9 cellular contexts compared by ENCODE assay signal in the genomic region with DNA sequence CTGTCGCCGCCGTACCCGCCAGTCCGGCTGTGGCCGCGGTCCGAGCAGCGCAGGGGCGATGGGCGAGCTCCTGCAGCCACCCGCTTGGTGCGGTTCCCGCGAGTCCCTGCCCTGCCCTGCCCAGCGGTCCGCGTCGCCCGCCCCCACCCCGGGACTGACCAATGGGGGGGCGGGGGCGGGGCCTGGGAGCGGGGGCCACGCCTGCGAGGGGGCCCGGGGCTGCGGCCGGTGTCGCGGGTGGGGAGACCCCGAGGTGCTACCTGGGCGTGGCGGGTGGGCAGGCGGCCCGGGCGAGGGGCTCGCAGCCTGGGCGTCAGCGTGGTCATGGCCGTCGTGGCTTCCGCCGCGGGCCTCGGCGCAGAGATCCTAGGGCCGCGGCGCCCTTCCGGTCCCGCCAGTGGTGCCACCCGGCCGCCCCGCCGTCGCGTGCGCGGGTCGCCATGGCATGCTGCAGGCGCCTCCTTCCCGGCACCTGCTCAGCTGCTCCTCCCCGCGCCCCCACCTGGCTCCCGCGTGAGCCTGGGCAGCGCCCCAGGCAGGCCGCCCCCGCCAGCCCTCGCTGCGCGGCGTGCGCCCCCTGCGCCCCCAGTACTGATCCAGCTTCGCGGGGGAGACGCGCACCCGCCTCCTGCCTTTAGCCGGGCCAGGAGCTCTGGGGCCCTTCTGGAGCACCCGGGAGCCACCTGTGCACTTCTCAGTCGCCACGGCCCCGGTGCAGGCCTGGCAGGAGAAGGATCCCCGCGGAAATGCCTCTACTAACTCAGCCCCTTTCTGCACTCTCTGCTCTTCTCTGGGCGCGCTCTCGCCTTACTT. TPM values are rescaled to one million over a fixed set of nuclear protein-coding genes. Genes with fewer than 3 reads are reported as not detected.
DNase-seq lines count a peak whose midpoint lies in the region; ATAC-seq, FAIRE-seq and TF ChIP-seq lines count a peak whose summit lies in the region.
"Had no signal": no experiment of that assay in that cellular context is flagged by ENCODE, and none has a peak within 500 bp of the region (broad histone marks: within the 10 kb centered on the region; RNA-seq: fewer than 3 reads in every experiment).

A gene with protein sequence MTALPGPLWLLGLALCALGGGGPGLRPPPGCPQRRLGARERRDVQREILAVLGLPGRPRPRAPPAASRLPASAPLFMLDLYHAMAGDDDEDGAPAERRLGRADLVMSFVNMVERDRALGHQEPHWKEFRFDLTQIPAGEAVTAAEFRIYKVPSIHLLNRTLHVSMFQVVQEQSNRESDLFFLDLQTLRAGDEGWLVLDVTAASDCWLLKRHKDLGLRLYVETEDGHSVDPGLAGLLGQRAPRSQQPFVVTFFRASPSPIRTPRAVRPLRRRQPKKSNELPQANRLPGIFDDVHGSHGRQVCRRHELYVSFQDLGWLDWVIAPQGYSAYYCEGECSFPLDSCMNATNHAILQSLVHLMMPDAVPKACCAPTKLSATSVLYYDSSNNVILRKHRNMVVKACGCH (minus strand): TSS at position 108 of the 813 bp plus-strand sequence. CDS start 380 bp downstream, outside the sequence.

- CTCF ChIA-PET in activated CD4-positive, alpha-beta memory T cell treated with anti-CD3 and anti-CD28 coated beads for 36 hours (lab: Charles Lee): interaction anchor here (1.8 kb wide), 2 partner anchors 10 to 11 kb away, joined by 5 to 12 read pairs; no protein-coding TSS in a partner anchor
- CTCF ChIA-PET in endothelial cell of umbilical vein (lab: Charles Lee): interaction anchor here (0.6 to 1.1 kb wide), 2 partner anchors 27 to 87 kb away, joined by 3 read pairs; no protein-coding TSS in a partner anchor

- H3K9me3 Mint-ChIP-seq in activated CD4-positive, alpha-beta memory T cell treated with anti-CD3 and anti-CD28 coated beads for 36 hours: no peaks in the 10 kb centered on the region

- H3K4me1 Mint-ChIP-seq in activated CD4-positive, alpha-beta memory T cell treated with anti-CD3 and anti-CD28 coated beads for 36 hours (ENCODE audit: low read depth): peaks cover 13% of the 10 kb centered on the region

- TF ChIP-seq CTCF in GM10266 (IDR thresholded peaks at IDR 0.05; ENCODE audit: control insufficient read depth, insufficient read depth, low read depth, missing control alignments) (peak; percentile 28), endothelial cell of umbilical vein (IDR thresholded peaks at IDR 0.05; ENCODE audit: extremely low read depth in 1 of 2, insufficient read depth in 1 of 2, low read depth in 1 of 2, low read length in 2 of 2) (no peak)

- peak; percentile 90 for DNase-seq in GM10266 (ENCODE audit: extremely low spot score)
- DNase-seq in NCI-H460 (ENCODE audit: extremely low read depth, low read depth): peak; percentile 40
- peak; percentile 60 for DNase-seq in activated CD4-positive, alpha-beta memory T cell treated with anti-CD3 and anti-CD28 coated beads for 36 hours
- DNase-seq in endothelial cell of umbilical vein (ENCODE audit: low read depth, low spot score): no peak
- DNase-seq in myocyte (ENCODE audit: low read depth): peak; percentile 49
- DNase-seq in cerebellar nuclear complex (lab: John Stamatoyannopoulos, UW): no peak

- H3K4me3 ChIP-seq in endothelial cell of umbilical vein (replicated peaks in 1 of 3; ENCODE audit: insufficient read depth in 1 of 3, low read depth in 1 of 3, low read length in 3 of 3) (peak within 1 kb of the TSS in 2 of 3 experiments; percentile 5 to 26), subcutaneous abdominal adipose tissue (ENCODE audit: low read depth in 1 of 5, low read length in 5 of 5) (peak within 1 kb of the TSS in 4 of 5 donors; percentile 32 to 69 (median 49))

- peak within 1 kb of the TSS; percentile 70 for H2AFZ ChIP-seq in endothelial cell of umbilical vein (ENCODE audit: low read depth, low read length)

- peak; percentile 60 for FAIRE-seq in endothelial cell of umbilical vein (lab: Jason Lieb, UNC)
- FAIRE-seq: colon had no signal

- no TSS peak for BruUV-seq in endothelial cell of umbilical vein (replicated peaks; lab: Mats Ljungman, UMichigan)

- peak within 1 kb of the TSS; percentile 68 for H3K4me3 Mint-ChIP-seq in activated CD4-positive, alpha-beta memory T cell treated with anti-CD3 and anti-CD28 coated beads for 36 hours

- intact Hi-C loops in activated CD4-positive, alpha-beta memory T cell treated with anti-CD3 and anti-CD28 coated beads for 36 hours (cut with micrococcal nuclease): no loop called here
- intact Hi-C loops in endothelial cell of umbilical vein (cut with micrococcal nuclease): no loop called here

- no peaks in the 10 kb centered on the region for H4K20me1 ChIP-seq in endothelial cell of umbilical vein (replicated peaks; ENCODE audit: control insufficient read depth, extremely low read depth, insufficient read depth, low read length)

- POLR2A ChIA-PET in activated CD4-positive, alpha-beta memory T cell treated with anti-CD3 and anti-CD28 coated beads for 36 hours (lab: Charles Lee): interaction anchor here (2.4 kb wide), 1 partner anchor 10 kb away, joined by 15 read pairs; no protein-coding TSS in a partner anchor
- POLR2A ChIA-PET in endothelial cell of umbilical vein (lab: Charles Lee): interaction anchor here (0.6 kb wide), 1 partner anchor 223 kb away, joined by 4 read pairs; no protein-coding TSS in a partner anchor

- no peak within 1 kb of the TSS for H3K27ac Mint-ChIP-seq in activated CD4-positive, alpha-beta memory T cell treated with anti-CD3 and anti-CD28 coated beads for 36 hours

- peak; percentile 49 for ATAC-seq in HG02884 (IDR thresholded peaks at IDR 0.05; ENCODE audit: unreplicated experiment)

- peaks cover 11% of the 10 kb centered on the region for H3K27me3 Mint-ChIP-seq in activated CD4-positive, alpha-beta memory T cell treated with anti-CD3 and anti-CD28 coated beads for 36 hours

- H3K36me3 Mint-ChIP-seq in activated CD4-positive, alpha-beta memory T cell treated with anti-CD3 and anti-CD28 coated beads for 36 hours: no peaks in the 10 kb centered on the region

- H3K4me1 ChIP-seq in endothelial cell of umbilical vein (ENCODE audit: control insufficient read depth, extremely low read depth, insufficient read depth, low read length) (peaks cover 3% of the 10 kb centered on the region), subcutaneous abdominal adipose tissue (ENCODE audit: control insufficient read depth in 5 of 5, insufficient read depth in 5 of 5, low read length in 5 of 5) (peaks cover 0 to 14% (median 6%) of the 10 kb centered on the region in 5 donors)

- no peak for TF ChIP-seq POLR2A in endothelial cell of umbilical vein (IDR thresholded peaks at IDR 0.05; ENCODE audit: low read depth, low read length)

- no peak within 1 kb of the TSS for H3K27ac ChIP-seq in endothelial cell of umbilical vein (ENCODE audit: insufficient read depth, low read depth, low read length)
- no peak within 1 kb of the TSS for H3K27ac ChIP-seq in subcutaneous abdominal adipose tissue (ENCODE audit: low read depth, low read length)

- dilution Hi-C loops in endothelial cell of umbilical vein (cut with MboI; ENCODE audit: extremely low pct_ligation_motif_present, low sequenced_read_pairs): no loop called here

- H3K9me3 ChIP-seq in endothelial cell of umbilical vein (replicated peaks; ENCODE audit: control insufficient read depth, insufficient read depth, low read length) (no peaks in the 10 kb centered on the region), subcutaneous abdominal adipose tissue (ENCODE audit: control insufficient read depth in 5 of 5, low read length in 5 of 5) (no peaks in the 10 kb centered on the region)

- H3K9ac ChIP-seq in endothelial cell of umbilical vein (replicated peaks; ENCODE audit: extremely low read depth, insufficient read depth, low read length) (peak within 1 kb of the TSS; percentile 16), subcutaneous abdominal adipose tissue (ENCODE audit: low read length in 5 of 5) (no peak within 1 kb of the TSS)

- no peaks in the 10 kb centered on the region for H3K79me2 ChIP-seq in endothelial cell of umbilical vein (ENCODE audit: control insufficient read depth, insufficient read depth, low read length)

- peaks cover 19 to 31% of the 10 kb centered on the region in 2 experiments for H3K27me3 ChIP-seq in endothelial cell of umbilical vein (ENCODE audit: control insufficient read depth in 2 of 2, insufficient read depth in 2 of 2, low read length in 2 of 2)
- peaks cover 3 to 30% (median 22%) of the 10 kb centered on the region in 5 donors for H3K27me3 ChIP-seq in subcutaneous abdominal adipose tissue (ENCODE audit: control insufficient read depth in 5 of 5, insufficient read depth in 4 of 5, low read length in 5 of 5)

- peak within 1 kb of the TSS; percentile 47 for H3K4me2 ChIP-seq in endothelial cell of umbilical vein (ENCODE audit: insufficient read depth, low read length)

- no peaks in the 10 kb centered on the region for H3K36me3 ChIP-seq in endothelial cell of umbilical vein (ENCODE audit: control insufficient read depth in 2 of 2, extremely low read depth in 1 of 2, insufficient read depth in 2 of 2, low read length in 2 of 2)
- H3K36me3 ChIP-seq in subcutaneous abdominal adipose tissue (ENCODE audit: control insufficient read depth in 5 of 5, insufficient read depth in 5 of 5, low read length in 5 of 5): no peaks in the 10 kb centered on the region

- no peaks in the 10 kb centered on the region for H3K9me1 ChIP-seq in endothelial cell of umbilical vein (replicated peaks; ENCODE audit: control insufficient read depth, extremely low read depth, insufficient read depth, low read length)

TF ChIP-seq in endothelial cell of umbilical vein, 7 proteins besides CTCF, POLR2A, EP300 and RAD21:
- no peak for TF ChIP-seq JUN (IDR thresholded peaks at IDR 0.05; ENCODE audit: borderline replicate concordance, insufficient read depth, insufficient read length, low read depth)
- TF ChIP-seq EZH2 (IDR thresholded peaks at IDR 0.05; ENCODE audit: borderline replicate concordance, low read depth, low read length, severe bottlenecking): peak; percentile 80

RNA-seq across cellular contexts. Expression of the gene that starts here (rescaled TPM):
- 1.7 TPM in 2 replicates for total RNA-seq in NCI-H460 (2014; rRNA removed; shearing (Covaris generic))
- 2.3 and 2.4 TPM in 2 replicates for polyA plus RNA-seq in NCI-H460 (2014; cell fraction: nucleus; rRNA removed)
- total RNA-seq in activated CD4-positive, alpha-beta memory T cell treated with anti-CD3 and anti-CD28 coated beads for 36 hours: under 1 TPM; 0.53 to 0.55 TPM
- total RNA-seq in endothelial cell of umbilical vein (0.07 TPM in 1 of 2 replicates, not detected in the other), myocyte (4.1 and 5.0 TPM in 2 replicates)
- 0.03 TPM in 1 of 2 replicates, not detected in the other for polyA plus RNA-seq in endothelial cell of umbilical vein
- 0.01 and 0.03 TPM in 2 replicates for polyA plus RNA-seq in endothelial cell of umbilical vein (2011; cell fraction: cytosol; rRNA removed)
- polyA plus RNA-seq in endothelial cell of umbilical vein (2011; cell fraction: nucleus; rRNA removed): not detected in 2 replicates
- polyA plus RNA-seq in endothelial cell of umbilical vein (2012): 0.07 TPM in 2 replicates
- not detected in 2 replicates for polyA minus RNA-seq in endothelial cell of umbilical vein
- polyA minus RNA-seq in endothelial cell of umbilical vein (2011; cell fraction: cytosol; rRNA and poly(A)+ RNA removed): 2.9 TPM
- not detected in 2 replicates for polyA minus RNA-seq in endothelial cell of umbilical vein (2011; cell fraction: nucleus; rRNA and poly(A)+ RNA removed)
- 2.7 TPM for polyA plus RNA-seq in myocyte (2012)

Comparison
In these comparisons a context has a peak if more than half of its experiments do, and no peak if none do; other contexts are left out.
1. Peak in DNase-seq in activated CD4-positive, alpha-beta memory T cell treated with anti-CD3 and anti-CD28 coated beads for 36 hours; RNA of the gene not detected or under 1 TPM.
2. DNase-seq: peak in GM10266 (single experiment), NCI-H460 (single experiment) and myocyte (single experiment); none in endothelial cell of umbilical vein (single experiment) and cerebellar nuclear complex (0 of 2).